In genomic region chr17:17843096-17843495, GRCh38 we compare ENCODE assay signal across 1 cellular context.
TF ChIP-seq lines count a peak whose summit lies in the region.

No MANE protein-coding gene starts in this region.

TF ChIP-seq in SK-N-SH, 30 proteins besides CTCF, POLR2A, EP300 and RAD21:
- TF ChIP-seq JUND (IDR thresholded peaks at IDR 0.05): no peak
